18 cellular contexts compared by ENCODE assay signal in the genomic region with DNA sequence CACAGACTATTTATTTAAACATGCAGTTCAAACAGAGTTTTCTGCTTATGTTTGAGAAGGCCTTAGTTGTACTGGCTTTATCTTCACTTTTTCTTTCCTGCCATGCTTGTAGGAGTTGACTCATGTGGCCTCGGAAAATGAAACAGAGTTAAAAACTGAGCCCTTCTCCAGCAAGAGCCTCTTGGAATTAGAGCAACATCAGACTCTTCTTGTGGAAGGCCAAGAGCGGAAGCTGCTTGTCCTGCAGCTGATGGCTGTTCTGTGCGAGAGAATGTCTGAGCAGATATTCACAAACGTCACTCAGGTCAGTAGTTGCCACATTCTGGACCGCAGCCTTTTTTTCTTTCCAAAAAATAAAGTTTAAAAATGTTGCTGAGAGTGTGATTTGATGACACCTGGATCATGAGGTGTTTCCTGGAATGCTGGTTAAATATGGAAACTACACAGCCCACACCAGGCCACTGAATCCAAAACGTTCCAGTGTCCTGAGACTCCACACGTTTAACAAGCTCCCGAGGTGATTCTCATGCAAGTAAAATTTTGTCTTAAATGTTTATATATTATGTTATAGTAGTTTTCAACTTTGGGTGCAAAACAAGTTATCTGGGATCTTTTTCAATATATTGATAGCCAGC.
DNase-seq lines count a peak whose midpoint lies in the region; ATAC-seq and TF ChIP-seq lines count a peak whose summit lies in the region.
"Had no signal": no experiment of that assay in that cellular context is flagged by ENCODE, and none has a peak within 500 bp of the region (broad histone marks: within the 10 kb centered on the region; RNA-seq: fewer than 3 reads in every experiment).

No MANE protein-coding gene starts in this region.

- CTCF ChIA-PET in IMR-90 (lab: Yijun Ruan, JAX), result interaction anchor here (1.0 to 1.2 kb wide), 2 partner anchors 13 to 85 kb away, joined by 3 to 4 read pairs; no protein-coding TSS in a partner anchor

- no peak overlapping the region for H3K9ac ChIP-seq in IMR-90 (ENCODE audit: low read depth, low read length)
- H3K9ac ChIP-seq: BLaER1 treated with 17β-estradiol and CSF1 and Interleukin-3, amounts not matched to agents 10 nM and 100 nM had no signal

- H3K56ac ChIP-seq in IMR-90 (ENCODE audit: extremely low read depth, insufficient read depth, low read length), result no peak overlapping the region

- no TSS peak for BruUV-seq in IMR-90 (replicated peaks; lab: Mats Ljungman, UMichigan)

- TF ChIP-seq CTCF in IMR-90 (conservative IDR thresholded peaks at IDR 0.05; ENCODE audit: low read depth, low read length) (no peak), fibroblast of pulmonary artery (IDR thresholded peaks at IDR 0.05; ENCODE audit: low read length, missing control alignments) (no peak), nephron progenitor cell (IDR thresholded peaks at IDR 0.05) (no peak), upper lobe of right lung (IDR thresholded peaks at IDR 0.05) (no peak), CD14-positive monocyte (IDR thresholded peaks at IDR 0.05) (no peak)

- H2AK9ac ChIP-seq in IMR-90 (replicated peaks; ENCODE audit: low read depth, low read length, poor library complexity), result no peak overlapping the region

- H3K4me3 ChIP-seq in IMR-90 (ENCODE audit: insufficient read depth, low read depth, low read length), result no peak overlapping the region
- no peak overlapping the region for H3K4me3 ChIP-seq in fibroblast of pulmonary artery (replicated peaks; ENCODE audit: low read depth, low read length)
- H3K4me3 ChIP-seq in upper lobe of right lung, result no peak overlapping the region
- H3K4me3 ChIP-seq: BLaER1 treated with 17β-estradiol and CSF1 and Interleukin-3, amounts not matched to agents 10 nM and 100 nM had no signal

- H2BK120ac ChIP-seq in IMR-90 (ENCODE audit: low read depth, low read length), result no peak overlapping the region

- intact Hi-C loops in IMR-90 (cut with micrococcal nuclease) (no loop called here), upper lobe of right lung (cut with DNase I) (loop anchor here (10.0 kb wide), 1 partner anchor 206 kb away; no protein-coding TSS in a partner anchor), CD14-positive monocyte (cut with micrococcal nuclease) (no loop called here)

- H3K27ac Mint-ChIP-seq in nephron progenitor cell (peak overlapping the region; percentile 51), CD14-positive monocyte (no peak overlapping the region)
- H3K27ac Mint-ChIP-seq: IgD-negative memory B cell had no signal

- H2AFZ ChIP-seq in IMR-90 (replicated peaks; ENCODE audit: low read length, poor library complexity), result no peak overlapping the region

- in situ Hi-C loops in IMR-90 (cut with MboI; ENCODE audit: low sequenced_read_pairs), result no loop called here

- POLR2A ChIA-PET in IMR-90 (lab: Charles Lee; ENCODE audit: unreplicated experiment), result no interaction called here

- H3K4me3 Mint-ChIP-seq in nephron progenitor cell (no peak overlapping the region), CD14-positive monocyte (no peak overlapping the region)
- H3K4me3 Mint-ChIP-seq: IgD-negative memory B cell had no signal

- no peak overlapping the region for H3K4ac ChIP-seq in IMR-90 (ENCODE audit: low read depth, low read length)

- no peak overlapping the region for H3K14ac ChIP-seq in IMR-90 (replicated peaks; ENCODE audit: low read depth, low read length)

- 68% methylated on average over 2 of the region's 8 CpGs; no CpG with 5 or more reads in 1 of the 2 experiments for WGBS in IMR-90 (ENCODE audit: extremely low coverage in 2 of 2, insufficient read length in 1 of 2), 2 experiments

- H2AK5ac ChIP-seq in IMR-90 (ENCODE audit: low read depth, low read length), result no peak overlapping the region

- no peak for TF ChIP-seq POLR2A in IMR-90 (IDR thresholded peaks at IDR 0.05; ENCODE audit: low read depth, low read length)

- H3K27ac ChIP-seq in IMR-90 (ENCODE audit: insufficient read depth, low read length), result peak overlapping the region; percentile 41; the same call in 1 of the 2 replicates
- no peak overlapping the region for H3K27ac ChIP-seq in upper lobe of right lung
- H3K27ac ChIP-seq: BLaER1 treated with 17β-estradiol and CSF1 and Interleukin-3, amounts not matched to agents 10 nM and 100 nM had no signal

- peaks cover 4% of the 10 kb centered on the region for H3K36me3 Mint-ChIP-seq in nephron progenitor cell (ENCODE audit: low read depth)
- peaks cover 41 to 71% of the 10 kb centered on the region in 2 donors for H3K36me3 Mint-ChIP-seq in CD14-positive monocyte

- H3K9me3 Mint-ChIP-seq in nephron progenitor cell (no peaks in the 10 kb centered on the region), CD14-positive monocyte (no peaks in the 10 kb centered on the region)
- H3K9me3 Mint-ChIP-seq: IgD-negative memory B cell had no signal

- H4K91ac ChIP-seq in IMR-90 (ENCODE audit: insufficient read depth, low read depth, low read length), result no peak overlapping the region

- no peaks in the 10 kb centered on the region; the same call in 1 of the 2 replicates for H3K36me3 ChIP-seq in IMR-90 (ENCODE audit: control insufficient read depth, insufficient read depth, low read length)
- H3K36me3 ChIP-seq in upper lobe of right lung, result peaks cover 28% of the 10 kb centered on the region

- no peak overlapping the region for H2BK15ac ChIP-seq in IMR-90 (ENCODE audit: low read depth, low read length)

- peaks cover 7% of the 10 kb centered on the region for H3K4me1 Mint-ChIP-seq in nephron progenitor cell
- no peaks in the 10 kb centered on the region for H3K4me1 Mint-ChIP-seq in CD14-positive monocyte
- H3K4me1 Mint-ChIP-seq: IgD-negative memory B cell had no signal

- DNase-seq in IMR-90 (peak; percentile 55), fibroblast of pulmonary artery (ENCODE audit: low read depth) (peak; percentile 6), nephron progenitor cell (no peak), upper lobe of right lung (no peak), kidney glomerular epithelial cell (lab: John Stamatoyannopoulos, UW) (no peak), CD14-positive monocyte (ENCODE audit: low spot score) (no peak), epidermal melanocyte (ENCODE audit: insufficient read length, low spot score) (no peak)
- DNase-seq: DMS 273 treated with DMSO at 0.1 percent for 48 hours, EL, H7, Kasumi-1, MM.1S, NCI-H1694, NCI-H510A treated with DMSO at 0.1 percent for 48 hours, NCI-H82, PC-3 had no signal

- no peaks in the 10 kb centered on the region for H4K20me1 ChIP-seq in IMR-90 (ENCODE audit: insufficient read depth, low read length)
- H4K20me1 ChIP-seq: BLaER1 treated with 17β-estradiol and CSF1 and Interleukin-3, amounts not matched to agents 10 nM and 100 nM had no signal

- dilution Hi-C loops in IMR-90 (cut with HindIII; ENCODE audit: low sequenced_read_pairs, unreplicated experiment), result no loop called here

- no peak overlapping the region for H4K5ac ChIP-seq in IMR-90 (ENCODE audit: low read depth, low read length)

- H3K4me1 ChIP-seq in IMR-90 (ENCODE audit: control insufficient read depth, insufficient read depth, low read length) (peaks cover 6% of the 10 kb centered on the region), upper lobe of right lung (no peaks in the 10 kb centered on the region)
- H3K4me1 ChIP-seq: BLaER1 treated with 17β-estradiol and CSF1 and Interleukin-3, amounts not matched to agents 10 nM and 100 nM had no signal

- TF ChIP-seq RAD21 in IMR-90 (IDR thresholded peaks at IDR 0.05; ENCODE audit: low read length), result no peak

- H3K4me2 ChIP-seq in IMR-90 (ENCODE audit: low read depth, low read length), result peak overlapping the region; percentile 51
- H3K4me2 ChIP-seq: BLaER1 treated with 17β-estradiol and CSF1 and Interleukin-3, amounts not matched to agents 10 nM and 100 nM had no signal

- H4K8ac ChIP-seq in IMR-90 (ENCODE audit: low read depth in 2 of 2, low read length in 2 of 2), result no peak overlapping the region

- peaks cover 3% of the 10 kb centered on the region for H3K27me3 Mint-ChIP-seq in nephron progenitor cell (ENCODE audit: low read depth, poor library complexity)
- peaks cover 0 to 2% (median 0%) of the 10 kb centered on the region in 3 donors for H3K27me3 Mint-ChIP-seq in CD14-positive monocyte (ENCODE audit: low read depth in 3 of 3)
- H3K27me3 Mint-ChIP-seq: IgD-negative memory B cell had no signal

- H3K9me1 ChIP-seq in IMR-90 (ENCODE audit: insufficient read depth, low read length), result no peaks in the 10 kb centered on the region

- no peaks in the 10 kb centered on the region for H3K79me1 ChIP-seq in IMR-90 (ENCODE audit: low read depth in 1 of 2, low read length in 2 of 2)

- no peak overlapping the region for H2BK20ac ChIP-seq in IMR-90 (ENCODE audit: low read depth, low read length)

- H3K9me3 ChIP-seq in IMR-90 (ENCODE audit: control insufficient read depth, insufficient read depth, low read length) (no peaks in the 10 kb centered on the region), upper lobe of right lung (no peaks in the 10 kb centered on the region)
- H3K9me3 ChIP-seq: BLaER1 treated with 17β-estradiol and CSF1 and Interleukin-3, amounts not matched to agents 10 nM and 100 nM had no signal

- H2BK5ac ChIP-seq in IMR-90 (ENCODE audit: low read depth, low read length, poor library complexity, severe bottlenecking), result no peak overlapping the region

- ATAC-seq in IMR-90 (ENCODE audit: low read depth), result peak; percentile 87
- ATAC-seq in upper lobe of right lung, result peak; percentile 27
- ATAC-seq: PC-3 had no signal

- H3K18ac ChIP-seq in IMR-90 (ENCODE audit: low read depth, low read length), result no peak overlapping the region; the same call in 1 of the 2 replicates

- H3K27me3 ChIP-seq in IMR-90 (ENCODE audit: control insufficient read depth, insufficient read depth, low read length) (no peaks in the 10 kb centered on the region), upper lobe of right lung (no peaks in the 10 kb centered on the region)
- H3K27me3 ChIP-seq: BLaER1 treated with 17β-estradiol and CSF1 and Interleukin-3, amounts not matched to agents 10 nM and 100 nM had no signal

- H3K23ac ChIP-seq in IMR-90 (ENCODE audit: low read depth, low read length), result no peak overlapping the region

TF ChIP-seq in IMR-90, 13 proteins besides CTCF, POLR2A, EP300 and RAD21:
- TF ChIP-seq RFX5 (IDR thresholded peaks at IDR 0.05; ENCODE audit: low read depth, low read length), result no peak
- TF ChIP-seq FOS (IDR thresholded peaks at IDR 0.05; ENCODE audit: low read depth, low read length), result no peak
- no peak for TF ChIP-seq NFE2L2 (IDR thresholded peaks at IDR 0.05; ENCODE audit: low read depth, low read length)

Comparison
In these comparisons a context has a peak if more than half of its experiments do, and no peak if none do; other contexts are left out.
1. DNase-seq: peak in IMR-90 (single experiment) and fibroblast of pulmonary artery (single experiment); none in nephron progenitor cell (single experiment), upper lobe of right lung (single experiment), kidney glomerular epithelial cell (single experiment), CD14-positive monocyte (single experiment) and epidermal melanocyte (single experiment).